Comparison of ENCODE assay signal across 1 cellular context in genomic region chr14:49692895-49693737, GRCh38.
A peak's percentile ranks its signal among the peaks of the same experiment; 100 is the strongest.
TF ChIP-seq lines count a peak whose summit lies in the region.

Gene KLHDC1 (plus strand): TSS chr14:49693120. CDS start chr14:49693195, 75 bp downstream.

TF ChIP-seq in K562, 482 proteins besides CTCF, POLR2A, EP300 and RAD21 (continued from another document and continues in another):
- no peak for TF ChIP-seq ZBTB40 (IDR thresholded peaks at IDR 0.05)
- TF ChIP-seq ZBTB40 (CRISPR knock-in tag; IDR thresholded peaks at IDR 0.05) = no peak
- TF ChIP-seq KDM5B (IDR thresholded peaks at IDR 0.05; ENCODE audit: insufficient replicate concordance, low read depth, low read length) = peak; percentile 73
- TF ChIP-seq GTF3C2 (IDR thresholded peaks at IDR 0.05; ENCODE audit: borderline replicate concordance, extremely low read depth, insufficient read length) = no peak
- no peak for TF ChIP-seq NBN (IDR thresholded peaks at IDR 0.05; ENCODE audit: low read depth)
- TF ChIP-seq ZNF134 (CRISPR knock-in tag; conservative IDR thresholded peaks at IDR 0.05) = no peak
- no peak for TF ChIP-seq BMI1 (IDR thresholded peaks at IDR 0.05; ENCODE audit: low read length)
- no peak for TF ChIP-seq RBM22 (IDR thresholded peaks at IDR 0.05; ENCODE audit: low read depth, low read length, poor library complexity, severe bottlenecking)
- TF ChIP-seq HMBOX1 (IDR thresholded peaks at IDR 0.05) = no peak
- no peak for TF ChIP-seq RBM14 (IDR thresholded peaks at IDR 0.05; ENCODE audit: borderline replicate concordance, insufficient read depth, low read depth, low read length)
- TF ChIP-seq ZNF75A (CRISPR knock-in tag; IDR thresholded peaks at IDR 0.05) = no peak
- TF ChIP-seq ZNF121 (CRISPR knock-in tag; conservative IDR thresholded peaks at IDR 0.05) = no peak
- TF ChIP-seq ZNF280A (IDR thresholded peaks at IDR 0.05; ENCODE audit: low read depth, partially characterized antibody) = no peak
- TF ChIP-seq ZNF23 (CRISPR knock-in tag; IDR thresholded peaks at IDR 0.05) = no peak
- TF ChIP-seq TFAP4 (CRISPR knock-in tag; IDR thresholded peaks at IDR 0.05; ENCODE audit: borderline replicate concordance) = peak; percentile 95
- peak; percentile 92 for TF ChIP-seq RBFOX2 (IDR thresholded peaks at IDR 0.05; ENCODE audit: low read depth, low read length)
- TF ChIP-seq CHD7 (IDR thresholded peaks at IDR 0.05; ENCODE audit: low read depth, low read length) = no peak
- no peak for TF ChIP-seq CC2D1A (IDR thresholded peaks at IDR 0.05)
